ENCODE assay signal across 18 cellular contexts in genomic region chrX:80223922-80224579, GRCh38.
DNase-seq lines count a peak whose midpoint lies in the region; ATAC-seq and TF ChIP-seq lines count a peak whose summit lies in the region.
"Had no signal": no experiment of that assay in that cellular context is flagged by ENCODE, and none has a peak within 500 bp of the region (broad histone marks: within the 10 kb centered on the region; RNA-seq: fewer than 3 reads in every experiment).

No MANE protein-coding gene starts in this region.

- no peak overlapping the region for H3K9ac ChIP-seq in OCI-LY3 (ENCODE audit: low read length)

- H2AFZ ChIP-seq in OCI-LY3 (ENCODE audit: low read depth, low read length) = no peak overlapping the region

- TF ChIP-seq CTCF in C4-2B (conservative IDR thresholded peaks at IDR 0.05) = peak; percentile 22
- TF ChIP-seq CTCF in OCI-LY3 (IDR thresholded peaks at IDR 0.05; ENCODE audit: low read depth, low read length) = 0 out of 2 replicates have a peak, but pooled peaks have one; percentile 8
- TF ChIP-seq CTCF in epithelial cell of proximal tubule (conservative IDR thresholded peaks at IDR 0.05; ENCODE audit: low read depth, low read length) = peak; percentile 31

- no peaks in the 10 kb centered on the region for H3K9me3 ChIP-seq in OCI-LY3 (ENCODE audit: insufficient read depth, low read length)
- H3K9me3 ChIP-seq: psoas muscle, SJSA1 had no signal

- H3K4me3 ChIP-seq in OCI-LY3 (ENCODE audit: low read length) (no peak overlapping the region), epithelial cell of proximal tubule (ENCODE audit: low read depth, low read length) (no peak overlapping the region)
- H3K4me3 ChIP-seq: esophagus muscularis mucosa, psoas muscle, SJSA1, smooth muscle cell had no signal

- no peaks in the 10 kb centered on the region for H3K79me2 ChIP-seq in OCI-LY3 (ENCODE audit: low read length)

- H4K20me1 ChIP-seq in OCI-LY3 (ENCODE audit: insufficient read depth, low read length) = no peaks in the 10 kb centered on the region

- H3K27ac ChIP-seq in C4-2B (no peak overlapping the region), OCI-LY3 (ENCODE audit: low read length) (no peak overlapping the region)
- H3K27ac ChIP-seq: esophagus muscularis mucosa, psoas muscle, SJSA1 had no signal

- peak; percentile 22 for DNase-seq in HT-29 (ENCODE audit: low spot score)
- DNase-seq in epithelial cell of proximal tubule (ENCODE audit: low read depth) = no peak
- DNase-seq in effector CD4-positive, alpha-beta T cell = no peak
- no peak for DNase-seq in medulla oblongata (ENCODE audit: extremely low spot score)
- DNase-seq in NK-92 (lab: John Stamatoyannopoulos, UW; ENCODE audit: unreplicated experiment) = no peak
- DNase-seq: activated CD4-positive, alpha-beta T cell treated with anti-CD3 and anti-CD28 coated beads, Interleukin-2, amount 50 U/mL, for 1 hour; activated naive CD4-positive, alpha-beta T cell treated with anti-CD3 and anti-CD28 coated beads, Interleukin-2, amount 50 U/mL, for 16 hours; glutamatergic neuron; natural killer cell; NCI-H1417; NK-92 treated with Interleukin-12 subunit alpha and Interleukin-12 subunit beta, amount 100 ng/mL, for 24 hours; psoas muscle had no signal

- H3K36me3 ChIP-seq in OCI-LY3 (replicated peaks; ENCODE audit: low read depth, low read length) = no peaks in the 10 kb centered on the region
- H3K36me3 ChIP-seq: esophagus muscularis mucosa, SJSA1 had no signal

- H3K4me2 ChIP-seq in OCI-LY3 (ENCODE audit: low read length) = no peak overlapping the region
- H3K4me2 ChIP-seq: smooth muscle cell had no signal

- H3K4me1 ChIP-seq in OCI-LY3 (ENCODE audit: low read length) = no peaks in the 10 kb centered on the region
- H3K4me1 ChIP-seq: esophagus muscularis mucosa, psoas muscle, SJSA1 had no signal

- no peaks in the 10 kb centered on the region for H3K27me3 ChIP-seq in OCI-LY3 (ENCODE audit: low read depth, low read length)
- H3K27me3 ChIP-seq: esophagus muscularis mucosa, SJSA1 had no signal

- no peak for ATAC-seq in GM18907 (IDR thresholded peaks at IDR 0.05; ENCODE audit: unreplicated experiment)
- ATAC-seq: natural killer cell, psoas muscle had no signal
